In genomic region chr20:47572105-47572729, GRCh38 we compare ENCODE assay signal across 22 cellular contexts.
DNase-seq lines count a peak whose midpoint lies in the region; ATAC-seq and TF ChIP-seq lines count a peak whose summit lies in the region.
"Had no signal": no experiment of that assay in that cellular context is flagged by ENCODE, and none has a peak within 500 bp of the region (broad histone marks: within the 10 kb centered on the region; RNA-seq: fewer than 3 reads in every experiment).

No MANE protein-coding gene starts in this region.

- peak overlapping the region; percentile 8 for H3K27ac Mint-ChIP-seq in activated CD4-positive, alpha-beta T cell treated with anti-CD3 and anti-CD28 coated beads, Interleukin-2, amount 10 ng/mL, durations not matched to agents 24 days and 14 days
- H3K27ac Mint-ChIP-seq in CD4-positive, alpha-beta memory T cell: peak overlapping the region in 4 of 7 donors; percentile 7 to 62 (median 30)
- peak overlapping the region; percentile 54 for H3K27ac Mint-ChIP-seq in activated B cell treated with CpG ODN at 0.5 μM for 24 hours
- H3K27ac Mint-ChIP-seq in naive thymus-derived CD4-positive, alpha-beta T cell: peak overlapping the region in 6 of 9 donors; percentile 3 to 65 (median 28)

- H3K4me1 ChIP-seq in CD4-positive, alpha-beta memory T cell (ENCODE audit: insufficient read depth, low read length): peaks cover 54% of the 10 kb centered on the region
- peaks cover 23 to 31% of the 10 kb centered on the region in 2 donors for H3K4me1 ChIP-seq in naive thymus-derived CD4-positive, alpha-beta T cell (ENCODE audit: control insufficient read depth in 2 of 2, insufficient read depth in 2 of 2, low read length in 2 of 2)
- H3K4me1 ChIP-seq in colonic mucosa: peaks cover 21% of the 10 kb centered on the region

- no peaks in the 10 kb centered on the region for H3K27me3 Mint-ChIP-seq in activated CD4-positive, alpha-beta T cell treated with anti-CD3 and anti-CD28 coated beads, Interleukin-2, amount 10 ng/mL, durations not matched to agents 24 days and 14 days
- no peaks in the 10 kb centered on the region for H3K27me3 Mint-ChIP-seq in CD4-positive, alpha-beta memory T cell
- no peaks in the 10 kb centered on the region for H3K27me3 Mint-ChIP-seq in activated B cell treated with CpG ODN at 0.5 μM for 24 hours
- H3K27me3 Mint-ChIP-seq in naive thymus-derived CD4-positive, alpha-beta T cell: no peaks in the 10 kb centered on the region

- no peak for DNase-seq in activated CD4-positive, alpha-beta T cell treated with anti-CD3 and anti-CD28 coated beads, Interleukin-2, amount 10 ng/mL, durations not matched to agents 24 days and 14 days
- no peak for DNase-seq in activated CD4-positive, alpha-beta T cell treated with anti-CD3 and anti-CD28 coated beads for 48 hours
- no peak for DNase-seq in CD4-positive, alpha-beta memory T cell
- DNase-seq in activated B cell treated with CpG ODN at 0.5 μM for 24 hours: no peak
- no peak for DNase-seq in naive thymus-derived CD4-positive, alpha-beta T cell
- no peak for DNase-seq in colonic mucosa
- DNase-seq in islet precursor cell: no peak
- DNase-seq: activated CD4-positive, alpha-beta T cell treated with anti-CD3 and anti-CD28 coated beads for 4 hours; activated naive CD4-positive, alpha-beta T cell; COR-L47; DND-41; KBM-7; MM.1S; NCI-H1417; NCI-H446; nephron progenitor cell; PC-3; Right ventricle myocardium superior; upper lobe of right lung had no signal

- H3K27me3 ChIP-seq in CD4-positive, alpha-beta memory T cell (ENCODE audit: insufficient read depth, low read length): no peaks in the 10 kb centered on the region
- no peaks in the 10 kb centered on the region for H3K27me3 ChIP-seq in naive thymus-derived CD4-positive, alpha-beta T cell (ENCODE audit: control insufficient read depth in 2 of 2, insufficient read depth in 2 of 2, low read length in 2 of 2)
- H3K27me3 ChIP-seq in colonic mucosa: no peaks in the 10 kb centered on the region
- H3K27me3 ChIP-seq: ascending aorta, upper lobe of right lung had no signal

- no peak overlapping the region for H3K4me3 ChIP-seq in CD4-positive, alpha-beta memory T cell (ENCODE audit: low read length in 2 of 2)
- no peak overlapping the region for H3K4me3 ChIP-seq in naive thymus-derived CD4-positive, alpha-beta T cell (ENCODE audit: low read length)
- H3K4me3 ChIP-seq in colonic mucosa: no peak overlapping the region
- H3K4me3 ChIP-seq: ascending aorta, upper lobe of right lung had no signal

- POLR2A ChIA-PET in CD4-positive, alpha-beta memory T cell (lab: Charles Lee; ENCODE audit: partially characterized antibody): interaction anchor here (0.6 kb wide), 1 partner anchor 10 kb away, joined by 3 read pairs; no protein-coding TSS in a partner anchor
- POLR2A ChIA-PET in activated B cell treated with CpG ODN at 0.5 μM for 24 hours (lab: Charles Lee): interaction anchor here (0.5 to 0.6 kb wide), 2 partner anchors 106 to 156 kb away, joined by 3 to 10 read pairs; no protein-coding TSS in a partner anchor
- POLR2A ChIA-PET in naive thymus-derived CD4-positive, alpha-beta T cell (lab: Charles Lee): no interaction called here

- no peak overlapping the region for H3K27ac ChIP-seq in CD4-positive, alpha-beta memory T cell (ENCODE audit: low read depth, low read length)
- H3K27ac ChIP-seq in naive thymus-derived CD4-positive, alpha-beta T cell (ENCODE audit: low read depth, low read length): no peak overlapping the region
- H3K27ac ChIP-seq in colonic mucosa: no peak overlapping the region
- H3K27ac ChIP-seq: ascending aorta, upper lobe of right lung had no signal

- peaks cover 38% of the 10 kb centered on the region for H3K36me3 Mint-ChIP-seq in activated CD4-positive, alpha-beta T cell treated with anti-CD3 and anti-CD28 coated beads, Interleukin-2, amount 10 ng/mL, durations not matched to agents 24 days and 14 days (ENCODE audit: low read depth)
- peaks cover 25 to 30% of the 10 kb centered on the region in 2 donors for H3K36me3 Mint-ChIP-seq in CD4-positive, alpha-beta memory T cell
- H3K36me3 Mint-ChIP-seq in activated B cell treated with CpG ODN at 0.5 μM for 24 hours (ENCODE audit: low read depth): peaks cover 64% of the 10 kb centered on the region
- H3K36me3 Mint-ChIP-seq in naive thymus-derived CD4-positive, alpha-beta T cell: peaks cover 4 to 39% (median 32%) of the 10 kb centered on the region in 5 donors

- H3K4me3 Mint-ChIP-seq in activated CD4-positive, alpha-beta T cell treated with anti-CD3 and anti-CD28 coated beads, Interleukin-2, amount 10 ng/mL, durations not matched to agents 24 days and 14 days: no peak overlapping the region
- peak overlapping the region in 1 of 8 donors; percentile 17 for H3K4me3 Mint-ChIP-seq in CD4-positive, alpha-beta memory T cell
- no peak overlapping the region for H3K4me3 Mint-ChIP-seq in activated B cell treated with CpG ODN at 0.5 μM for 24 hours
- H3K4me3 Mint-ChIP-seq in naive thymus-derived CD4-positive, alpha-beta T cell: peak overlapping the region in 3 of 10 donors; percentile 1 to 37 (median 33)
- H3K4me3 Mint-ChIP-seq: nephron progenitor cell had no signal

- H3K9me3 ChIP-seq in CD4-positive, alpha-beta memory T cell (ENCODE audit: control insufficient read depth in 1 of 2, low read length in 2 of 2): no peaks in the 10 kb centered on the region
- H3K9me3 ChIP-seq in naive thymus-derived CD4-positive, alpha-beta T cell (ENCODE audit: control insufficient read depth in 2 of 3, low read length in 3 of 3): peaks cover 0 to 7% (median 0%) of the 10 kb centered on the region in 3 experiments
- peaks cover 5% of the 10 kb centered on the region for H3K9me3 ChIP-seq in colonic mucosa

- peaks cover 3% of the 10 kb centered on the region for H3K9me3 Mint-ChIP-seq in activated CD4-positive, alpha-beta T cell treated with anti-CD3 and anti-CD28 coated beads, Interleukin-2, amount 10 ng/mL, durations not matched to agents 24 days and 14 days
- H3K9me3 Mint-ChIP-seq in CD4-positive, alpha-beta memory T cell: peaks cover 0 to 7% (median 1%) of the 10 kb centered on the region in 8 donors
- H3K9me3 Mint-ChIP-seq in activated B cell treated with CpG ODN at 0.5 μM for 24 hours: no peaks in the 10 kb centered on the region
- H3K9me3 Mint-ChIP-seq in naive thymus-derived CD4-positive, alpha-beta T cell: peaks cover 0 to 17% (median 3%) of the 10 kb centered on the region in 11 donors

- H3K4me1 Mint-ChIP-seq in activated CD4-positive, alpha-beta T cell treated with anti-CD3 and anti-CD28 coated beads, Interleukin-2, amount 10 ng/mL, durations not matched to agents 24 days and 14 days: peaks cover 51% of the 10 kb centered on the region
- peaks cover 47 to 67% (median 56%) of the 10 kb centered on the region in 4 donors for H3K4me1 Mint-ChIP-seq in CD4-positive, alpha-beta memory T cell
- peaks cover 81% of the 10 kb centered on the region for H3K4me1 Mint-ChIP-seq in activated B cell treated with CpG ODN at 0.5 μM for 24 hours
- peaks cover 48 to 78% (median 71%) of the 10 kb centered on the region in 7 donors for H3K4me1 Mint-ChIP-seq in naive thymus-derived CD4-positive, alpha-beta T cell

- no peaks in the 10 kb centered on the region for H3K36me3 ChIP-seq in CD4-positive, alpha-beta memory T cell (ENCODE audit: insufficient read depth, low read length)
- peaks cover 0 to 10% (median 0%) of the 10 kb centered on the region in 3 experiments for H3K36me3 ChIP-seq in naive thymus-derived CD4-positive, alpha-beta T cell (ENCODE audit: control insufficient read depth in 2 of 3, insufficient read depth in 3 of 3, low read length in 3 of 3)
- H3K36me3 ChIP-seq in colonic mucosa: no peaks in the 10 kb centered on the region
- H3K36me3 ChIP-seq: upper lobe of right lung had no signal

- TF ChIP-seq CTCF in activated B cell treated with CpG ODN at 0.5 μM for 24 hours (IDR thresholded peaks at IDR 0.05) (no peak), colonic mucosa (IDR thresholded peaks at IDR 0.05) (no peak)

- ATAC-seq in activated B cell treated with CpG ODN at 0.5 μM for 24 hours (ENCODE audit: low read depth) (no peak), GM21360 (IDR thresholded peaks at IDR 0.05; ENCODE audit: unreplicated experiment) (no peak)
- ATAC-seq in naive thymus-derived CD4-positive, alpha-beta T cell: no peak
- ATAC-seq: PC-3, sciatic nerve, upper lobe of right lung had no signal

- intact Hi-C loops in activated CD4-positive, alpha-beta T cell treated with anti-CD3 and anti-CD28 coated beads, Interleukin-2, amount 10 ng/mL, durations not matched to agents 24 days and 14 days (cut with micrococcal nuclease): no loop called here
- intact Hi-C loops in CD4-positive, alpha-beta memory T cell (cut with micrococcal nuclease): no loop called here
- intact Hi-C loops in activated B cell treated with CpG ODN at 0.5 μM for 24 hours (cut with micrococcal nuclease) (no loop called here), colonic mucosa (cut with DNase I) (loop anchor here (10.0 kb wide), 1 partner anchor 67 kb away; the partner anchor contains the start of gene NCOA3)
- intact Hi-C loops in naive thymus-derived CD4-positive, alpha-beta T cell (cut with micrococcal nuclease): loop anchor here in 1 of 2 donors (5.0 kb wide), 2 partner anchors 35 to 70 kb away; partner anchors contain the start of gene NCOA3

- CTCF ChIA-PET in CD4-positive, alpha-beta memory T cell (lab: Charles Lee; ENCODE audit: partially characterized antibody): interaction anchor here (1.1 to 1.3 kb wide), 2 partner anchors 13 to 37 kb away, joined by 3 read pairs; no protein-coding TSS in a partner anchor
- CTCF ChIA-PET in activated B cell treated with CpG ODN at 0.5 μM for 24 hours (lab: Charles Lee): no interaction called here
- CTCF ChIA-PET in naive thymus-derived CD4-positive, alpha-beta T cell (lab: Charles Lee): interaction anchor here (0.6 kb wide), 1 partner anchor 14 kb away, joined by 4 read pairs; no protein-coding TSS in a partner anchor

- H3K9ac ChIP-seq in colonic mucosa (ENCODE audit: low read depth in 2 of 2, low read length in 2 of 2): no peak overlapping the region
